In the genomic region with DNA sequence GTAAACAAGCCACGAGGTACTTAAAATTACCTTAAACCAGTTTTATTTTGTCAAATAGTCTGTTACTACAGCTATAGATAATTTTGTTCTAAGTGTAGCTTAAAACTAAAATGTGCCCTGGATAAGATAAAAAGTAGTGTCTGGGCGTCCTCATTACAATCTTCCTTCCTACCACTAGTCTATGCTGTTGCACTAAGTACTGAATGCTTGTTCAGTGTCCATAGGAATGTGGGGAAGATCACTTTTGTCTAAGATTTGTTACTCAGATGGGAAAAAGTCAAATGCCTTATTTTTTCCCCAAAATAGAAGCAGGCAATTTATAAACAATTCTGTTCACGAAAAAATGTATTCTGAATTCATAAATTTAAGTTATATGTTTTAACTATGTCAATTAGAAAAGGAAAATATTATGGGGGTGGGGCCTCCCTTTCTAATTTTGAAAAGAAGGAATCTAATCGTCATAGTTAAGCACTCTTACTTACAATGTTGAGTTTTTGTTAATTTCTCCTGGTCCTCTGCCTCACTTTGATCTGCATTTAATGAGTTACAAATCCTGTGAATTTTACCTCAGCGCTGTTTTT, we compare ENCODE assay signal across 8 cellular contexts.
DNase-seq lines count a peak whose midpoint lies in the region; ATAC-seq and TF ChIP-seq lines count a peak whose summit lies in the region.

No MANE protein-coding gene starts in this region.

- DNase-seq in Caco-2: peak in 1 of 2 experiments; percentile 44
- peak; percentile 31 for DNase-seq in NCI-H345 treated with DMSO at 0.1 percent for 48 hours (lab: John Stamatoyannopoulos, UW; ENCODE audit: unreplicated experiment)
- peak; percentile 44 for DNase-seq in astrocyte of the cerebellum (ENCODE audit: low read depth)
- DNase-seq in iPS DF 4.7 (ENCODE audit: extremely low read depth, low spot score): peak; percentile 25
- peak in 1 of 49 donors; percentile 46 for DNase-seq in substantia nigra (lab: John Stamatoyannopoulos, UW)
- no peak for DNase-seq in activated T-helper 1 cell treated with anti-CD3 and anti-CD28 coated beads, Interleukin-12 subunit alpha, Interleukin-12 subunit beta, Interleukin-2, Interleukin-4 antibody, amounts not matched to agents 30 ng/mL and 10 ng/mL and 1 ng/mL, durations not matched to agents 14 hours and 24 hours and 36 hours (ENCODE audit: low spot score)

- H3K4me3 Mint-ChIP-seq in Caco-2 (ENCODE audit: unreplicated experiment): no peak overlapping the region
- H3K4me3 Mint-ChIP-seq in activated T-helper 1 cell treated with anti-CD3 and anti-CD28 coated beads, Interleukin-12 subunit alpha, Interleukin-12 subunit beta, Interleukin-2, Interleukin-4 antibody, amounts not matched to agents 30 ng/mL and 10 ng/mL and 1 ng/mL, durations not matched to agents 14 hours and 24 hours and 36 hours: no peak overlapping the region

- peak overlapping the region; percentile 58 for H3K27ac ChIP-seq in substantia nigra (ENCODE audit: low read depth, low read length, poor library complexity, severe bottlenecking)

- H3K4me3 ChIP-seq in Caco-2 (ENCODE audit: low read depth, low read length) (no peak overlapping the region), astrocyte of the cerebellum (ENCODE audit: low read depth, low read length) (no peak overlapping the region)

- ATAC-seq in GM18909 (IDR thresholded peaks at IDR 0.05; ENCODE audit: poor library complexity, unreplicated experiment) (peak; percentile 68), HG03097 (IDR thresholded peaks at IDR 0.05; ENCODE audit: low FRiP score, unreplicated experiment) (peak; percentile 66)

- no peaks in the 10 kb centered on the region for H3K9me3 Mint-ChIP-seq in Caco-2 (ENCODE audit: unreplicated experiment)
- H3K9me3 Mint-ChIP-seq in activated T-helper 1 cell treated with anti-CD3 and anti-CD28 coated beads, Interleukin-12 subunit alpha, Interleukin-12 subunit beta, Interleukin-2, Interleukin-4 antibody, amounts not matched to agents 30 ng/mL and 10 ng/mL and 1 ng/mL, durations not matched to agents 14 hours and 24 hours and 36 hours: no peaks in the 10 kb centered on the region

- no peaks in the 10 kb centered on the region for H3K9me3 ChIP-seq in Caco-2

- POLR2A ChIA-PET in Caco-2 (lab: Charles Lee): no interaction called here

- H3K4me1 Mint-ChIP-seq in Caco-2 (ENCODE audit: low read depth, unreplicated experiment): no peaks in the 10 kb centered on the region
- peaks cover 6% of the 10 kb centered on the region for H3K4me1 Mint-ChIP-seq in activated T-helper 1 cell treated with anti-CD3 and anti-CD28 coated beads, Interleukin-12 subunit alpha, Interleukin-12 subunit beta, Interleukin-2, Interleukin-4 antibody, amounts not matched to agents 30 ng/mL and 10 ng/mL and 1 ng/mL, durations not matched to agents 14 hours and 24 hours and 36 hours (ENCODE audit: low read depth)

- TF ChIP-seq CTCF in Caco-2 (IDR thresholded peaks at IDR 0.05; ENCODE audit: insufficient read depth in 1 of 2, low read depth in 1 of 2, low read length in 1 of 2, severe bottlenecking in 1 of 2, unreplicated experiment in 1 of 2) (peak; percentile 69 to 90), astrocyte of the cerebellum (IDR thresholded peaks at IDR 0.05; ENCODE audit: low read depth, low read length, missing control alignments) (peak; percentile 87)

- CTCF ChIA-PET in Caco-2 (lab: Charles Lee): interaction anchor here (0.6 to 1.0 kb wide), 4 partner anchors 126 to 541 kb away, joined by 3 to 11 read pairs (median 4); no protein-coding TSS in a partner anchor

- H3K36me3 Mint-ChIP-seq in Caco-2 (ENCODE audit: insufficient read depth, unreplicated experiment): no peaks in the 10 kb centered on the region
- no peaks in the 10 kb centered on the region for H3K36me3 Mint-ChIP-seq in activated T-helper 1 cell treated with anti-CD3 and anti-CD28 coated beads, Interleukin-12 subunit alpha, Interleukin-12 subunit beta, Interleukin-2, Interleukin-4 antibody, amounts not matched to agents 30 ng/mL and 10 ng/mL and 1 ng/mL, durations not matched to agents 14 hours and 24 hours and 36 hours (ENCODE audit: low read depth)

- intact Hi-C loops in Caco-2 (cut with micrococcal nuclease; ENCODE audit: unreplicated experiment): loop anchor here (1.0 to 10.0 kb wide), 7 partner anchors 141 to 542 kb away; a partner anchor contains a TSS
- intact Hi-C loops in activated T-helper 1 cell treated with anti-CD3 and anti-CD28 coated beads, Interleukin-12 subunit alpha, Interleukin-12 subunit beta, Interleukin-2, Interleukin-4 antibody, amounts not matched to agents 30 ng/mL and 10 ng/mL and 1 ng/mL, durations not matched to agents 14 hours and 24 hours and 36 hours (cut with micrococcal nuclease): loop anchor here (1.0 kb wide), 1 partner anchor 542 kb away; no protein-coding TSS in a partner anchor

- no TSS peak for BruUV-seq in Caco-2 (replicated peaks; lab: Mats Ljungman, UMichigan)

- H3K27ac Mint-ChIP-seq in Caco-2 (ENCODE audit: unreplicated experiment): no peak overlapping the region
- no peak overlapping the region for H3K27ac Mint-ChIP-seq in activated T-helper 1 cell treated with anti-CD3 and anti-CD28 coated beads, Interleukin-12 subunit alpha, Interleukin-12 subunit beta, Interleukin-2, Interleukin-4 antibody, amounts not matched to agents 30 ng/mL and 10 ng/mL and 1 ng/mL, durations not matched to agents 14 hours and 24 hours and 36 hours

- H3K27me3 ChIP-seq in Caco-2 (replicated peaks; ENCODE audit: control insufficient read depth, insufficient read depth, low read length): no peaks in the 10 kb centered on the region

- in situ Hi-C loops in astrocyte of the cerebellum (cut with HindIII; ENCODE audit: low sequenced_read_pairs): no loop called here

- H3K27me3 Mint-ChIP-seq in Caco-2 (ENCODE audit: insufficient read depth, unreplicated experiment): no peaks in the 10 kb centered on the region
- no peaks in the 10 kb centered on the region for H3K27me3 Mint-ChIP-seq in activated T-helper 1 cell treated with anti-CD3 and anti-CD28 coated beads, Interleukin-12 subunit alpha, Interleukin-12 subunit beta, Interleukin-2, Interleukin-4 antibody, amounts not matched to agents 30 ng/mL and 10 ng/mL and 1 ng/mL, durations not matched to agents 14 hours and 24 hours and 36 hours (ENCODE audit: insufficient read depth)

- no peaks in the 10 kb centered on the region for H3K4me1 ChIP-seq in Caco-2

- no peaks in the 10 kb centered on the region for H3K36me3 ChIP-seq in Caco-2 (ENCODE audit: control insufficient read depth, insufficient read depth, low read length)
